In the genomic region with DNA sequence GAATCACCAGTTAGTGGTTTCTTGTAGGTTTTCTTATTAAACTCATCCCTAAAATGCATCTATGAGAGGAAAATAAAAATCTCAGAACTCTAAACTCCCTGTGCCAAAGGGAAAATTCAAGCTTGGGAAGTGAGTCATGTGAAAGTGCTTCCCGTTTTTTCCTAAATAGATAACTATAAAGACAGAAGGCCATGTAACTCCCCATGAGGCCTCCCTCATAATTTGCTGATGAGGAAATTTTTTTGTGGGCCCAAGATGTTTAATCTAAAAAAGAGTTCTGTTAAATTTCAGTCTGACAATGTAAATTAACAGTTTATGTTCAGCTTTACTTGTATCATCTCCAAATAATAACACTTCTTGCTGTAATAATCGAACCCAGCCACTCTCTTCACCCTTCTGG, we compare ENCODE assay signal across 20 cellular contexts.
"Had no signal": no experiment of that assay in that cellular context is flagged by ENCODE, and none has a peak within 500 bp of the region (broad histone marks: within the 10 kb centered on the region; RNA-seq: fewer than 3 reads in every experiment).

No MANE protein-coding gene starts in this region.

- H3K4me1 ChIP-seq: left lung, tibial artery had no signal

- H3K4me1 Mint-ChIP-seq: activated naive CD4-positive, alpha-beta T cell treated with anti-CD3 and anti-CD28 coated beads, Interleukin-2, amount 50 U/mL, for 24 hours; natural killer cell; stimulated activated memory B cell treated with anti-CD40 and anti-IgM and Interleukin-4, amounts not matched to agents 10 μg/mL and 1 μg/mL and 100 μg/mL, for 72 hours had no signal

- DNase-seq: activated CD4-positive, alpha-beta T cell treated with anti-CD3 and anti-CD28 coated beads for 48 hours; activated CD8-positive, alpha-beta memory T cell treated with anti-CD3 and anti-CD28 coated beads, Interleukin-2, amount 50 U/mL, for 4 hours; activated CD8-positive, alpha-beta T cell treated with anti-CD3 and anti-CD28 coated beads for 36 hours; activated effector memory CD4-positive, alpha-beta T cell treated with anti-CD3 and anti-CD28 coated beads, Interleukin-2, amount 50 U/mL, for 16 hours; activated T-cell treated with anti-CD3 and anti-CD28 coated beads, Interleukin-2, amount 50 U/mL, for 48 hours; amniotic stem cell; caudate nucleus; cortex of kidney; effector CD4-positive, alpha-beta T cell; hippocampal formation; left lung; mammary epithelial cell; natural killer cell; stimulated activated CD4-positive, alpha-beta T cell treated with anti-CD3 and anti-CD28 coated beads, Interleukin-2, amount 100 ng/mL, for 48 hours; T-helper 2 cell; tibial artery had no signal

- H3K27ac Mint-ChIP-seq: activated CD8-positive, alpha-beta T cell treated with anti-CD3 and anti-CD28 coated beads for 36 hours; activated naive CD4-positive, alpha-beta T cell treated with anti-CD3 and anti-CD28 coated beads, Interleukin-2, amount 50 U/mL, for 24 hours; natural killer cell; stimulated activated memory B cell treated with anti-CD40 and anti-IgM and Interleukin-4, amounts not matched to agents 10 μg/mL and 1 μg/mL and 100 μg/mL, for 72 hours; WTC11 had no signal

- H3K36me3 Mint-ChIP-seq: activated naive CD4-positive, alpha-beta T cell treated with anti-CD3 and anti-CD28 coated beads, Interleukin-2, amount 50 U/mL, for 24 hours; natural killer cell; stimulated activated memory B cell treated with anti-CD40 and anti-IgM and Interleukin-4, amounts not matched to agents 10 μg/mL and 1 μg/mL and 100 μg/mL, for 72 hours had no signal

- H3K27me3 Mint-ChIP-seq: activated CD8-positive, alpha-beta T cell treated with anti-CD3 and anti-CD28 coated beads for 36 hours; activated naive CD4-positive, alpha-beta T cell treated with anti-CD3 and anti-CD28 coated beads, Interleukin-2, amount 50 U/mL, for 24 hours; stimulated activated memory B cell treated with anti-CD40 and anti-IgM and Interleukin-4, amounts not matched to agents 10 μg/mL and 1 μg/mL and 100 μg/mL, for 72 hours had no signal

- H3K36me3 ChIP-seq: left lung, neutrophil, tibial artery had no signal

- H3K9me3 ChIP-seq: neutrophil, tibial artery had no signal

- H3K27ac ChIP-seq: left lung, neutrophil, tibial artery had no signal

- H3K4me3 Mint-ChIP-seq: activated CD8-positive, alpha-beta T cell treated with anti-CD3 and anti-CD28 coated beads for 36 hours; activated naive CD4-positive, alpha-beta T cell treated with anti-CD3 and anti-CD28 coated beads, Interleukin-2, amount 50 U/mL, for 24 hours; natural killer cell; stimulated activated memory B cell treated with anti-CD40 and anti-IgM and Interleukin-4, amounts not matched to agents 10 μg/mL and 1 μg/mL and 100 μg/mL, for 72 hours; WTC11 had no signal

- H3K4me3 ChIP-seq: left lung, tibial artery had no signal

- ATAC-seq: activated CD8-positive, alpha-beta T cell treated with anti-CD3 and anti-CD28 coated beads for 36 hours; left lung; natural killer cell; stimulated activated memory B cell treated with anti-CD40 and anti-IgM and Interleukin-4, amounts not matched to agents 10 μg/mL and 1 μg/mL and 100 μg/mL, for 72 hours; WTC11 had no signal

- H3K27me3 ChIP-seq: left lung, neutrophil, tibial artery had no signal
